8 cellular contexts compared by ENCODE assay signal in genomic region chr10:112115781-112116385, GRCh38.
DNase-seq lines count a peak whose midpoint lies in the region; ATAC-seq and TF ChIP-seq lines count a peak whose summit lies in the region.

No MANE protein-coding gene starts in this region.

- TF ChIP-seq CTCF in AG09309 (IDR thresholded peaks at IDR 0.05; ENCODE audit: control insufficient read depth, insufficient read depth, low read depth, low read length, missing control alignments) (peak; percentile 88), GM13976 (IDR thresholded peaks at IDR 0.05; ENCODE audit: borderline replicate concordance, control extremely low read depth, extremely low read depth, insufficient read depth, missing control alignments) (peak; percentile 73)

- peak; percentile 91 for ATAC-seq in HG02870 (IDR thresholded peaks at IDR 0.05; ENCODE audit: unreplicated experiment)

- in situ Hi-C loops in GM13976 (cut with MboI; ENCODE audit: low sequenced_read_pairs, unreplicated experiment) = no loop called here

- intact Hi-C loops in head of caudate nucleus (cut with DNase I) = no loop called here

- H3K4me3 ChIP-seq in AG09309 (ENCODE audit: control insufficient read depth, low read depth, low read length) = no peak overlapping the region

- DNase-seq in AG09309 (ENCODE audit: low read depth) = no peak
- DNase-seq in GM13976 (ENCODE audit: low spot score) = peak; percentile 64
- DNase-seq in NCI-H69 (lab: John Stamatoyannopoulos, UW) = peak; percentile 32
- peak; percentile 28 for DNase-seq in activated T-cell treated with anti-CD3 and anti-CD28 coated beads for 48 hours (ENCODE audit: low read depth)
- DNase-seq in head of caudate nucleus = peak in 35 of 42 donors; percentile 17 to 70 (median 45)
- peak in 3 of 4 experiments; percentile 7 to 24 (median 15) for DNase-seq in stimulated activated CD4-positive, alpha-beta T cell treated with anti-CD3 and anti-CD28 coated beads, Interleukin-1b, Interleukin-23, amount 100 ng/mL, for 24 hours (ENCODE audit: low read depth in 4 of 4, low spot score in 1 of 4)
- no peak for DNase-seq in KG1 (lab: John Stamatoyannopoulos, UW)

Comparison
In these comparisons a context has a peak if more than half of its experiments do, and no peak if none do; other contexts are left out.
1. DNase-seq: peak in GM13976 (single experiment), NCI-H69 (single experiment), activated T-cell treated with anti-CD3 and anti-CD28 coated beads for 48 hours (single experiment), head of caudate nucleus (35 of 42) and stimulated activated CD4-positive, alpha-beta T cell treated with anti-CD3 and anti-CD28 coated beads, Interleukin-1b, Interleukin-23, amount 100 ng/mL, for 24 hours (3 of 4); none in AG09309 (single experiment) and KG1 (single experiment).